1 cellular context compared by ENCODE assay signal in the genomic region with DNA sequence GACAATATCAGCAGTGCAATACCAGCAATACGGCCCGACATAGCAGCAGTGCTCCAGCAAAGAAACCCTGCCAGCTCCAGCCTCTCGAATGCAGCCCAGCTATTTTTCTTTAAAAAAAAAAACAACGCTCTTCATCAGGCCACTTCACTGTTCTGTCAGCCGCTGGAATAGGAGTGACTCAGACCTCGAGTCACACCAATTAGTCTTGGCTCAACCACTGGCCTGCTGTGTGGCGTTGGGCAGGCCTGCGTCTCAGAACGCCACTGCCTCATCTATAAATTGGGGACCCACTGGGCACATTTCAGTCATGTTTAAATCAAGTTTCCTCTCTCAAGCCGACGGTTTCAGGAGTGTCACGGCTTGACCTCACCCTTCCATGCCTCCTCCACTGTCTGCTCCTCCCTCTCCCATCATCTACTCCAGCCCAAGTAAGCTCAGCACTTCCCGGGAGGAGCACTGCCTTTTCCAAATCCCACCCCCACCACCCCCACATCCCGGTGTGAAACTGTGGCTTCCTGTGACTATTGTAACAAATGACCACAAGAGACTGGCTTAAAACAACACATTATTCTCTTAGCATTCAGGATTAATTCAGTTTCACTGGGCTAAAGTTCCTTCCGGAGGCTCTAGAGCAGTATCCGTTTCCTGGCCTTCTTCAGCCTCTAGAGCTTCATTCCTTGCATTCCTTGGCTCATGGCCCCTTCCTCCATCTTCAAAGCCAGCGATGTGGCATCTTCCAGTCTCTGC.
A peak's percentile ranks its signal among the peaks of the same experiment; 100 is the strongest.
TF ChIP-seq lines count a peak whose summit lies in the region.

No MANE protein-coding gene starts in this region.

TF ChIP-seq in HEK293, 187 proteins besides CTCF, POLR2A, EP300 and RAD21 (continued from another document and continues in another):
- TF ChIP-seq, protein P1, sequence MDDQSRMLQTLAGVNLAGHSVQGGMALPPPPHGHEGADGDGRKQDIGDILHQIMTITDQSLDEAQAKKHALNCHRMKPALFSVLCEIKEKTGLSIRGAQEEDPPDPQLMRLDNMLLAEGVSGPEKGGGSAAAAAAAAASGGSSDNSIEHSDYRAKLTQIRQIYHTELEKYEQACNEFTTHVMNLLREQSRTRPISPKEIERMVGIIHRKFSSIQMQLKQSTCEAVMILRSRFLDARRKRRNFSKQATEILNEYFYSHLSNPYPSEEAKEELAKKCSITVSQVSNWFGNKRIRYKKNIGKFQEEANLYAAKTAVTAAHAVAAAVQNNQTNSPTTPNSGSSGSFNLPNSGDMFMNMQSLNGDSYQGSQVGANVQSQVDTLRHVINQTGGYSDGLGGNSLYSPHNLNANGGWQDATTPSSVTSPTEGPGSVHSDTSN (CRISPR knock-in tag; IDR thresholded peaks at IDR 0.05), result no peak
- TF ChIP-seq, protein P2, sequence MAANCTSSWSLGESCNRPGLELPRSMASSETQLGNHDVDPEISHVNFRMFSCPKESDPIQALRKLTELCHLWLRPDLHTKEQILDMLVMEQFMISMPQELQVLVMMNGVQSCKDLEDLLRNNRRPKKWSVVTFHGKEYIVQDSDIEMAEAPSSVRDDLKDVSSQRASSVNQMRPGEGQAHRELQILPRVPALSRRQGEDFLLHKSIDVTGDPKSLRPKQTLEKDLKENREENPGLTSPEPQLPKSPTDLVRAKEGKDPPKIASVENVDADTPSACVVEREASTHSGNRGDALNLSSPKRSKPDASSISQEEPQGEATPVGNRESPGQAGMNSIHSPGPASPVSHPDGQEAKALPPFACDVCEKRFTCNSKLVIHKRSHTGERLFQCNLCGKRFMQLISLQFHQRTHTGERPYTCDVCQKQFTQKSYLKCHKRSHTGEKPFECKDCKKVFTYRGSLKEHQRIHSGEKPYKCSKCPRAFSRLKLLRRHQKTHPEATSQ (tag by site-specific recombination; IDR thresholded peaks at IDR 0.05), result no peak
- no peak for TF ChIP-seq ZBTB48 (tag by site-specific recombination; IDR thresholded peaks at IDR 0.05)
- peak; percentile 55 for TF ChIP-seq EGR2 (tag by site-specific recombination; IDR thresholded peaks at IDR 0.05; ENCODE audit: low read depth)
- no peak for TF ChIP-seq OSR2 (tag by site-specific recombination; IDR thresholded peaks at IDR 0.05)
- TF ChIP-seq ZNF473 (tag by site-specific recombination; IDR thresholded peaks at IDR 0.05), result no peak
- no peak for TF ChIP-seq ZNF146 (tag by site-specific recombination; IDR thresholded peaks at IDR 0.05)
- TF ChIP-seq ZNF19 (tag by site-specific recombination; IDR thresholded peaks at IDR 0.05; ENCODE audit: low read depth), result no peak
- no peak for TF ChIP-seq ZNF514 (tag by site-specific recombination; IDR thresholded peaks at IDR 0.05)
- TF ChIP-seq, protein P3, sequence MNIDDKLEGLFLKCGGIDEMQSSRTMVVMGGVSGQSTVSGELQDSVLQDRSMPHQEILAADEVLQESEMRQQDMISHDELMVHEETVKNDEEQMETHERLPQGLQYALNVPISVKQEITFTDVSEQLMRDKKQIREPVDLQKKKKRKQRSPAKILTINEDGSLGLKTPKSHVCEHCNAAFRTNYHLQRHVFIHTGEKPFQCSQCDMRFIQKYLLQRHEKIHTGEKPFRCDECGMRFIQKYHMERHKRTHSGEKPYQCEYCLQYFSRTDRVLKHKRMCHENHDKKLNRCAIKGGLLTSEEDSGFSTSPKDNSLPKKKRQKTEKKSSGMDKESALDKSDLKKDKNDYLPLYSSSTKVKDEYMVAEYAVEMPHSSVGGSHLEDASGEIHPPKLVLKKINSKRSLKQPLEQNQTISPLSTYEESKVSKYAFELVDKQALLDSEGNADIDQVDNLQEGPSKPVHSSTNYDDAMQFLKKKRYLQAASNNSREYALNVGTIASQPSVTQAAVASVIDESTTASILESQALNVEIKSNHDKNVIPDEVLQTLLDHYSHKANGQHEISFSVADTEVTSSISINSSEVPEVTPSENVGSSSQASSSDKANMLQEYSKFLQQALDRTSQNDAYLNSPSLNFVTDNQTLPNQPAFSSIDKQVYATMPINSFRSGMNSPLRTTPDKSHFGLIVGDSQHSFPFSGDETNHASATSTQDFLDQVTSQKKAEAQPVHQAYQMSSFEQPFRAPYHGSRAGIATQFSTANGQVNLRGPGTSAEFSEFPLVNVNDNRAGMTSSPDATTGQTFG (tag by site-specific recombination; IDR thresholded peaks at IDR 0.05; ENCODE audit: borderline replicate concordance), result no peak
- no peak for TF ChIP-seq KLF8 (tag by site-specific recombination; IDR thresholded peaks at IDR 0.05)
- TF ChIP-seq KLF16 (tag by site-specific recombination; IDR thresholded peaks at IDR 0.05), result no peak
- no peak for TF ChIP-seq GLIS2 (tag by site-specific recombination; IDR thresholded peaks at IDR 0.05)
- TF ChIP-seq ZNF292 (tag by site-specific recombination; IDR thresholded peaks at IDR 0.05; ENCODE audit: borderline replicate concordance, low read depth), result no peak
- TF ChIP-seq ZNF324 (tag by site-specific recombination; IDR thresholded peaks at IDR 0.05), result no peak
- TF ChIP-seq, protein P4, sequence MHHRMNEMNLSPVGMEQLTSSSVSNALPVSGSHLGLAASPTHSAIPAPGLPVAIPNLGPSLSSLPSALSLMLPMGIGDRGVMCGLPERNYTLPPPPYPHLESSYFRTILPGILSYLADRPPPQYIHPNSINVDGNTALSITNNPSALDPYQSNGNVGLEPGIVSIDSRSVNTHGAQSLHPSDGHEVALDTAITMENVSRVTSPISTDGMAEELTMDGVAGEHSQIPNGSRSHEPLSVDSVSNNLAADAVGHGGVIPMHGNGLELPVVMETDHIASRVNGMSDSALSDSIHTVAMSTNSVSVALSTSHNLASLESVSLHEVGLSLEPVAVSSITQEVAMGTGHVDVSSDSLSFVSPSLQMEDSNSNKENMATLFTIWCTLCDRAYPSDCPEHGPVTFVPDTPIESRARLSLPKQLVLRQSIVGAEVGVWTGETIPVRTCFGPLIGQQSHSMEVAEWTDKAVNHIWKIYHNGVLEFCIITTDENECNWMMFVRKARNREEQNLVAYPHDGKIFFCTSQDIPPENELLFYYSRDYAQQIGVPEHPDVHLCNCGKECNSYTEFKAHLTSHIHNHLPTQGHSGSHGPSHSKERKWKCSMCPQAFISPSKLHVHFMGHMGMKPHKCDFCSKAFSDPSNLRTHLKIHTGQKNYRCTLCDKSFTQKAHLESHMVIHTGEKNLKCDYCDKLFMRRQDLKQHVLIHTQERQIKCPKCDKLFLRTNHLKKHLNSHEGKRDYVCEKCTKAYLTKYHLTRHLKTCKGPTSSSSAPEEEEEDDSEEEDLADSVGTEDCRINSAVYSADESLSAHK (tag by site-specific recombination; IDR thresholded peaks at IDR 0.05), result no peak
- no peak for TF ChIP-seq ZNF548 (tag by site-specific recombination; IDR thresholded peaks at IDR 0.05)
- no peak for TF ChIP-seq ZNF610 (tag by site-specific recombination; IDR thresholded peaks at IDR 0.05; ENCODE audit: borderline replicate concordance)
- TF ChIP-seq ZNF350 (tag by site-specific recombination; IDR thresholded peaks at IDR 0.05), result no peak
- TF ChIP-seq ZNF202 (tag by site-specific recombination; IDR thresholded peaks at IDR 0.05; ENCODE audit: borderline replicate concordance), result no peak
- TF ChIP-seq REPIN1 (tag by site-specific recombination; IDR thresholded peaks at IDR 0.05; ENCODE audit: low read depth), result no peak
- TF ChIP-seq, protein P5, sequence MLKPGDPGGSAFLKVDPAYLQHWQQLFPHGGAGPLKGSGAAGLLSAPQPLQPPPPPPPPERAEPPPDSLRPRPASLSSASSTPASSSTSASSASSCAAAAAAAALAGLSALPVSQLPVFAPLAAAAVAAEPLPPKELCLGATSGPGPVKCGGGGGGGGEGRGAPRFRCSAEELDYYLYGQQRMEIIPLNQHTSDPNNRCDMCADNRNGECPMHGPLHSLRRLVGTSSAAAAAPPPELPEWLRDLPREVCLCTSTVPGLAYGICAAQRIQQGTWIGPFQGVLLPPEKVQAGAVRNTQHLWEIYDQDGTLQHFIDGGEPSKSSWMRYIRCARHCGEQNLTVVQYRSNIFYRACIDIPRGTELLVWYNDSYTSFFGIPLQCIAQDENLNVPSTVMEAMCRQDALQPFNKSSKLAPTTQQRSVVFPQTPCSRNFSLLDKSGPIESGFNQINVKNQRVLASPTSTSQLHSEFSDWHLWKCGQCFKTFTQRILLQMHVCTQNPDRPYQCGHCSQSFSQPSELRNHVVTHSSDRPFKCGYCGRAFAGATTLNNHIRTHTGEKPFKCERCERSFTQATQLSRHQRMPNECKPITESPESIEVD (tag by site-specific recombination; IDR thresholded peaks at IDR 0.05), result no peak
- no peak for TF ChIP-seq ZNF76 (tag by site-specific recombination; IDR thresholded peaks at IDR 0.05; ENCODE audit: borderline replicate concordance, low read depth)
- no peak for TF ChIP-seq MYNN (tag by site-specific recombination; IDR thresholded peaks at IDR 0.05; ENCODE audit: borderline replicate concordance)
- no peak for TF ChIP-seq ZNF221 (tag by site-specific recombination; IDR thresholded peaks at IDR 0.05; ENCODE audit: borderline replicate concordance)
- TF ChIP-seq SP2 (tag by site-specific recombination; IDR thresholded peaks at IDR 0.05), result no peak
- TF ChIP-seq ZNF701 (tag by site-specific recombination; IDR thresholded peaks at IDR 0.05), result no peak
- TF ChIP-seq, protein P6, sequence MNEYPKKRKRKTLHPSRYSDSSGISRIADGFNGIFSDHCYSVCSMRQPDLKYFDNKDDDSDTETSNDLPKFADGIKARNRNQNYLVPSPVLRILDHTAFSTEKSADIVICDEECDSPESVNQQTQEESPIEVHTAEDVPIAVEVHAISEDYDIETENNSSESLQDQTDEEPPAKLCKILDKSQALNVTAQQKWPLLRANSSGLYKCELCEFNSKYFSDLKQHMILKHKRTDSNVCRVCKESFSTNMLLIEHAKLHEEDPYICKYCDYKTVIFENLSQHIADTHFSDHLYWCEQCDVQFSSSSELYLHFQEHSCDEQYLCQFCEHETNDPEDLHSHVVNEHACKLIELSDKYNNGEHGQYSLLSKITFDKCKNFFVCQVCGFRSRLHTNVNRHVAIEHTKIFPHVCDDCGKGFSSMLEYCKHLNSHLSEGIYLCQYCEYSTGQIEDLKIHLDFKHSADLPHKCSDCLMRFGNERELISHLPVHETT (tag by site-specific recombination; IDR thresholded peaks at IDR 0.05), result no peak
- TF ChIP-seq, protein P7, sequence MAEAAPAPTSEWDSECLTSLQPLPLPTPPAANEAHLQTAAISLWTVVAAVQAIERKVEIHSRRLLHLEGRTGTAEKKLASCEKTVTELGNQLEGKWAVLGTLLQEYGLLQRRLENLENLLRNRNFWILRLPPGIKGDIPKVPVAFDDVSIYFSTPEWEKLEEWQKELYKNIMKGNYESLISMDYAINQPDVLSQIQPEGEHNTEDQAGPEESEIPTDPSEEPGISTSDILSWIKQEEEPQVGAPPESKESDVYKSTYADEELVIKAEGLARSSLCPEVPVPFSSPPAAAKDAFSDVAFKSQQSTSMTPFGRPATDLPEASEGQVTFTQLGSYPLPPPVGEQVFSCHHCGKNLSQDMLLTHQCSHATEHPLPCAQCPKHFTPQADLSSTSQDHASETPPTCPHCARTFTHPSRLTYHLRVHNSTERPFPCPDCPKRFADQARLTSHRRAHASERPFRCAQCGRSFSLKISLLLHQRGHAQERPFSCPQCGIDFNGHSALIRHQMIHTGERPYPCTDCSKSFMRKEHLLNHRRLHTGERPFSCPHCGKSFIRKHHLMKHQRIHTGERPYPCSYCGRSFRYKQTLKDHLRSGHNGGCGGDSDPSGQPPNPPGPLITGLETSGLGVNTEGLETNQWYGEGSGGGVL (tag by site-specific recombination; IDR thresholded peaks at IDR 0.05), result no peak
- 0 out of 2 replicates have a peak, but pooled peaks have one; percentile 17 for TF ChIP-seq ZNF394 (tag by site-specific recombination; IDR thresholded peaks at IDR 0.05; ENCODE audit: borderline replicate concordance)
- TF ChIP-seq, protein P8, sequence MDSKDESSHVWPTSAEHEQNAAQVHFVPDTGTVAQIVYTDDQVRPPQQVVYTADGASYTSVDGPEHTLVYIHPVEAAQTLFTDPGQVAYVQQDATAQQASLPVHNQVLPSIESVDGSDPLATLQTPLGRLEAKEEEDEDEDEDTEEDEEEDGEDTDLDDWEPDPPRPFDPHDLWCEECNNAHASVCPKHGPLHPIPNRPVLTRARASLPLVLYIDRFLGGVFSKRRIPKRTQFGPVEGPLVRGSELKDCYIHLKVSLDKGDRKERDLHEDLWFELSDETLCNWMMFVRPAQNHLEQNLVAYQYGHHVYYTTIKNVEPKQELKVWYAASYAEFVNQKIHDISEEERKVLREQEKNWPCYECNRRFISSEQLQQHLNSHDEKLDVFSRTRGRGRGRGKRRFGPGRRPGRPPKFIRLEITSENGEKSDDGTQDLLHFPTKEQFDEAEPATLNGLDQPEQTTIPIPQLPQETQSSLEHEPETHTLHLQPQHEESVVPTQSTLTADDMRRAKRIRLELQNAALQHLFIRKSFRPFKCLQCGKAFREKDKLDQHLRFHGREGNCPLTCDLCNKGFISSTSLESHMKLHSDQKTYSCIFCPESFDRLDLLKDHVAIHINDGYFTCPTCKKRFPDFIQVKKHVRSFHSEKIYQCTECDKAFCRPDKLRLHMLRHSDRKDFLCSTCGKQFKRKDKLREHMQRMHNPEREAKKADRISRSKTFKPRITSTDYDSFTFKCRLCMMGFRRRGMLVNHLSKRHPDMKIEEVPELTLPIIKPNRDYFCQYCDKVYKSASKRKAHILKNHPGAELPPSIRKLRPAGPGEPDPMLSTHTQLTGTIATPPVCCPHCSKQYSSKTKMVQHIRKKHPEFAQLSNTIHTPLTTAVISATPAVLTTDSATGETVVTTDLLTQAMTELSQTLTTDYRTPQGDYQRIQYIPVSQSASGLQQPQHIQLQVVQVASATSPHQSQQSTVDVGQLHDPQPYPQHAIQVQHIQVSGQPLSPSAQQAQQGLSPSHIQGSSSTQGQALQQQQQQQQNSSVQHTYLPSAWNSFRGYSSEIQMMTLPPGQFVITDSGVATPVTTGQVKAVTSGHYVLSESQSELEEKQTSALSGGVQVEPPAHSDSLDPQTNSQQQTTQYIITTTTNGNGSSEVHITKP (tag by site-specific recombination; IDR thresholded peaks at IDR 0.05), result peak; percentile 22; the same call in 1 of the 2 replicates
- TF ChIP-seq, protein P9, sequence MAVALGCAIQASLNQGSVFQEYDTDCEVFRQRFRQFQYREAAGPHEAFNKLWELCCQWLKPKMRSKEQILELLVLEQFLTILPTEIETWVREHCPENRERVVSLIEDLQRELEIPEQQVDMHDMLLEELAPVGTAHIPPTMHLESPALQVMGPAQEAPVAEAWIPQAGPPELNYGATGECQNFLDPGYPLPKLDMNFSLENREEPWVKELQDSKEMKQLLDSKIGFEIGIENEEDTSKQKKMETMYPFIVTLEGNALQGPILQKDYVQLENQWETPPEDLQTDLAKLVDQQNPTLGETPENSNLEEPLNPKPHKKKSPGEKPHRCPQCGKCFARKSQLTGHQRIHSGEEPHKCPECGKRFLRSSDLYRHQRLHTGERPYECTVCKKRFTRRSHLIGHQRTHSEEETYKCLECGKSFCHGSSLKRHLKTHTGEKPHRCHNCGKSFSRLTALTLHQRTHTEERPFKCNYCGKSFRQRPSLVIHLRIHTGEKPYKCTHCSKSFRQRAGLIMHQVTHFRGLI (tag by site-specific recombination; IDR thresholded peaks at IDR 0.05), result peak; percentile 69; the same call in 1 of the 2 replicates
- TF ChIP-seq ZNF777 (tag by site-specific recombination; IDR thresholded peaks at IDR 0.05; ENCODE audit: borderline replicate concordance), result no peak
- TF ChIP-seq GLI2 (tag by site-specific recombination; IDR thresholded peaks at IDR 0.05; ENCODE audit: borderline replicate concordance, low read depth), result no peak
- no peak for TF ChIP-seq ZNF585B (tag by site-specific recombination; IDR thresholded peaks at IDR 0.05)
- no peak for TF ChIP-seq ZNF214 (tag by site-specific recombination; IDR thresholded peaks at IDR 0.05; ENCODE audit: borderline replicate concordance)
- no peak for TF ChIP-seq ZNF16 (tag by site-specific recombination; IDR thresholded peaks at IDR 0.05; ENCODE audit: low read depth)
- no peak for TF ChIP-seq ZBTB20 (tag by site-specific recombination; IDR thresholded peaks at IDR 0.05)
- TF ChIP-seq BCL11A (tag by site-specific recombination; IDR thresholded peaks at IDR 0.05; ENCODE audit: low read depth), result no peak
- no peak for TF ChIP-seq ZNF530 (tag by site-specific recombination; IDR thresholded peaks at IDR 0.05; ENCODE audit: low read depth)
- no peak for TF ChIP-seq ZNF391 (tag by site-specific recombination; IDR thresholded peaks at IDR 0.05; ENCODE audit: borderline replicate concordance, low read depth)
